Comparison of ENCODE assay signal across 11 cellular contexts in genomic region chr2:27993950-27994728, GRCh38.
"Had no signal": no experiment of that assay in that cellular context is flagged by ENCODE, and none has a peak within 500 bp of the region (broad histone marks: within the 10 kb centered on the region; RNA-seq: fewer than 3 reads in every experiment).

No MANE protein-coding gene starts in this region.

- DNase-seq: activated CD8-positive, alpha-beta memory T cell treated with anti-CD3 and anti-CD28 coated beads, Interleukin-2, amount 50 U/mL, for 48 hours; activated CD8-positive, alpha-beta T cell treated with anti-CD3 and anti-CD28 coated beads for 36 hours; activated naive CD8-positive, alpha-beta T cell treated with anti-CD3 and anti-CD28 coated beads, Interleukin-2, amount 10 ng/mL, durations not matched to agents 7 days and 5 days; caudate nucleus; colonic mucosa; gastrocnemius medialis; kidney; ovary; thyroid gland had no signal

- H3K27ac ChIP-seq: colonic mucosa, gastrocnemius medialis, ovary, thyroid gland, vagina, VCaP had no signal

- H3K36me3 ChIP-seq: colonic mucosa, gastrocnemius medialis, ovary, thyroid gland, vagina had no signal

- H3K27me3 ChIP-seq: colonic mucosa, gastrocnemius medialis, ovary, thyroid gland, vagina had no signal

- H3K27me3 Mint-ChIP-seq: activated CD8-positive, alpha-beta T cell treated with anti-CD3 and anti-CD28 coated beads for 36 hours; activated naive CD8-positive, alpha-beta T cell treated with anti-CD3 and anti-CD28 coated beads, Interleukin-2, amount 10 ng/mL, durations not matched to agents 7 days and 5 days had no signal

- H3K4me1 ChIP-seq: colonic mucosa had no signal

- ATAC-seq: activated CD8-positive, alpha-beta T cell treated with anti-CD3 and anti-CD28 coated beads for 36 hours; gastrocnemius medialis had no signal

- H3K27ac Mint-ChIP-seq: activated CD8-positive, alpha-beta T cell treated with anti-CD3 and anti-CD28 coated beads for 36 hours; activated naive CD8-positive, alpha-beta T cell treated with anti-CD3 and anti-CD28 coated beads, Interleukin-2, amount 10 ng/mL, durations not matched to agents 7 days and 5 days had no signal

- FAIRE-seq: kidney had no signal

- H3K4me3 ChIP-seq: colonic mucosa, gastrocnemius medialis, ovary, thyroid gland, vagina had no signal

- H3K9me3 ChIP-seq: colonic mucosa, gastrocnemius medialis, ovary, thyroid gland, vagina had no signal

- H3K4me3 Mint-ChIP-seq: activated CD8-positive, alpha-beta T cell treated with anti-CD3 and anti-CD28 coated beads for 36 hours; activated naive CD8-positive, alpha-beta T cell treated with anti-CD3 and anti-CD28 coated beads, Interleukin-2, amount 10 ng/mL, durations not matched to agents 7 days and 5 days had no signal
